8 cellular contexts compared by ENCODE assay signal in the genomic region with DNA sequence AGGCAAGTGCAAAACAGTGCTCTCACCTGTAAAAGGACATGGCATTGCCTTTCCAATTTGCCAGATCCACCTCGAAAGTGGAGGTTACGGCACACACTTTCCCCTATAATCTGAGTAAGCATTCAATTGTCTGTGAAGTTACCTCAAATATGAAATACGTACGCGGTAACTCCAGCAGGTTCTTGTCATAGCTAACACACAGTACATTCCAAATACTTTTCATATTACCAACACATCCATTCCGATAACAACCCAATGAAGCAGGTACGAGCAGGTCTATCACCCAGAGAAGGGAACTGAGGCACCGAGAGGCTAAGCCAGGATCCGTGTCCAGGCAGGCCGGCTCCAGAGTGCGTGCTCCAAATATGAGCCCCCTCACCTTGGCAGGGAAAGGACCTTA. TPM values are rescaled to one million over a fixed set of nuclear protein-coding genes. Genes with fewer than 3 reads are reported as not detected.
"Had no signal": no experiment of that assay in that cellular context is flagged by ENCODE, and none has a peak within 500 bp of the region (broad histone marks: within the 10 kb centered on the region; RNA-seq: fewer than 3 reads in every experiment).

No MANE protein-coding gene starts in this region.

- H3K4me1 ChIP-seq: HAP-1 had no signal

- H3K9me3 ChIP-seq: HAP-1 had no signal

- DNase-seq: H7, KG1 had no signal

- H2AFZ ChIP-seq: GM23338 had no signal

- H3K4me2 ChIP-seq: GM23338 had no signal

- H3K36me3 ChIP-seq: HAP-1 had no signal

- H3K4me3 ChIP-seq: GM23338, HAP-1, K562 had no signal

- FAIRE-seq: HTR-8/SVneo, K562 had no signal

- ATAC-seq: GM23338, HCT116, K562 had no signal

RNA-seq across cellular contexts. Expression of gene LPAR3, which starts 46.8 kb away (rescaled TPM):
- total RNA-seq: HT-29 had no signal
- polyA plus RNA-seq: K562 had no signal

RNA-seq across cellular contexts. Expression of gene MCOLN2, which starts 57.2 kb away (rescaled TPM):
- total RNA-seq: HT-29 had no signal
- polyA plus RNA-seq: K562 had no signal
